Comparison of ENCODE assay signal across 33 cellular contexts in the genomic region with DNA sequence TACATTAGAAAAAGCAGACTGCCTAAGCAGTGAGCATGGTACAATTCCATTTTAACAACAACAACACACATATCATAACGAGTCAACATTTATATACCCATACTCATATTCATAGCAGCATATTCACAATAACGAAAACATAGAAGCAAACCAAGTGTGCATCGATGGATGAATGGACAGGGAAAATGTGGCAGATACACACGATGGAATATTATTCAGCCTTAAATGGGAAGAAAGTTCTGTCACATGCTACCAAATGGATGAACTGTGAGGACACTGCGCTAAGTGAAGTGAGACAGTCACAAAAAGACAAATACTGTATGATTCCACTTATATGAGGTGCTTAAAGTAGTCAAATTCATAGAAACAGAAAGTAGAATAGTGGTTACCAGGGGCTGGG.
"Had no signal": no experiment of that assay in that cellular context is flagged by ENCODE, and none has a peak within 500 bp of the region (broad histone marks: within the 10 kb centered on the region; RNA-seq: fewer than 3 reads in every experiment).

No MANE protein-coding gene starts in this region.

- H3K36me3 ChIP-seq: adrenal gland, esophagus squamous epithelium, gastroesophageal sphincter, heart right ventricle had no signal

- DNase-seq: activated CD4-positive, alpha-beta memory T cell treated with anti-CD3 and anti-CD28 coated beads, Interleukin-2, amount 10 ng/mL, durations not matched to agents 7 days and 5 days; activated CD4-positive, alpha-beta T cell treated with anti-CD3 and anti-CD28 coated beads for 1 hour; activated CD4-positive, alpha-beta T cell treated with anti-CD3 and anti-CD28 coated beads for 4 hours; activated CD4-positive, alpha-beta T cell treated with anti-CD3 and anti-CD28 coated beads, Interleukin-2, amount 10 ng/mL, durations not matched to agents 7 days and 5 days; activated CD4-positive, alpha-beta T cell treated with anti-CD3 and anti-CD28 coated beads, Interleukin-2, amount 50 U/mL, for 4 hours; activated CD8-positive, alpha-beta memory T cell treated with anti-CD3 and anti-CD28 coated beads, Interleukin-2, amount 50 U/mL, for 48 hours; activated gamma-delta T cell; activated naive CD4-positive, alpha-beta T cell; activated naive CD4-positive, alpha-beta T cell treated with anti-CD3 and anti-CD28 coated beads, Interleukin-2, amount 50 U/mL, for 16 hours; activated naive CD8-positive, alpha-beta T cell treated with anti-CD3 and anti-CD28 coated beads for 36 hours; activated naive CD8-positive, alpha-beta T cell treated with anti-CD3 and anti-CD28 coated beads, Interleukin-2, amount 50 U/mL, for 24 hours; activated T-cell treated with anti-CD3 and anti-CD28 coated beads for 4 hours; activated T-cell treated with anti-CD3 and anti-CD28 coated beads, Interleukin-2, amount 50 U/mL, for 24 hours; activated T-cell treated with anti-CD3 and anti-CD28 coated beads, Interleukin-2, amount 50 U/mL, for 72 hours; amygdala; aorta; body of pancreas; caudate nucleus; cortex of kidney; effector CD8-positive, alpha-beta T cell; esophagus squamous epithelium; foreskin melanocyte; heart right ventricle; T-helper 1 cell; T-helper 17 cell; T1000 had no signal

- H3K27ac ChIP-seq: adrenal gland, body of pancreas, epithelial cell of prostate, esophagus squamous epithelium, gastroesophageal sphincter, heart right ventricle had no signal

- ATAC-seq: activated naive CD8-positive, alpha-beta T cell treated with anti-CD3 and anti-CD28 coated beads, Interleukin-2, amount 50 U/mL, for 24 hours; activated T-cell treated with anti-CD3 and anti-CD28 coated beads, Interleukin-2, amount 50 U/mL, for 72 hours; body of pancreas; gastroesophageal sphincter; heart right ventricle; T-helper 17 cell had no signal

- FAIRE-seq: colon, endometrium, endothelial cell of umbilical vein had no signal

- H3K36me3 Mint-ChIP-seq: activated naive CD8-positive, alpha-beta T cell treated with anti-CD3 and anti-CD28 coated beads for 36 hours had no signal

- H3K4me3 ChIP-seq: adrenal gland, body of pancreas, esophagus squamous epithelium, gastroesophageal sphincter, heart right ventricle had no signal

- H3K9me3 Mint-ChIP-seq: activated CD4-positive, alpha-beta memory T cell treated with anti-CD3 and anti-CD28 coated beads, Interleukin-2, amount 10 ng/mL, durations not matched to agents 7 days and 5 days; activated CD4-positive, alpha-beta T cell treated with anti-CD3 and anti-CD28 coated beads, Interleukin-2, amount 10 ng/mL, durations not matched to agents 7 days and 5 days; activated naive CD8-positive, alpha-beta T cell treated with anti-CD3 and anti-CD28 coated beads for 36 hours; activated naive CD8-positive, alpha-beta T cell treated with anti-CD3 and anti-CD28 coated beads, Interleukin-2, amount 50 U/mL, for 24 hours; activated T-cell treated with anti-CD3 and anti-CD28 coated beads, Interleukin-2, amount 50 U/mL, for 24 hours; activated T-cell treated with anti-CD3 and anti-CD28 coated beads, Interleukin-2, amount 50 U/mL, for 72 hours; T-helper 2 cell treated with Interferon-gamma antibody and Interleukin-4, amounts not matched to agents 5 μg/mL and 100 μg/mL, for 36 hours had no signal

- H3K9me3 ChIP-seq: adrenal gland, body of pancreas, esophagus squamous epithelium, gastroesophageal sphincter, heart right ventricle had no signal

- H3K27ac Mint-ChIP-seq: activated CD4-positive, alpha-beta memory T cell treated with anti-CD3 and anti-CD28 coated beads, Interleukin-2, amount 10 ng/mL, durations not matched to agents 7 days and 5 days; activated CD4-positive, alpha-beta T cell treated with anti-CD3 and anti-CD28 coated beads, Interleukin-2, amount 10 ng/mL, durations not matched to agents 7 days and 5 days; activated naive CD8-positive, alpha-beta T cell treated with anti-CD3 and anti-CD28 coated beads for 36 hours; activated naive CD8-positive, alpha-beta T cell treated with anti-CD3 and anti-CD28 coated beads, Interleukin-2, amount 50 U/mL, for 24 hours; activated T-cell treated with anti-CD3 and anti-CD28 coated beads, Interleukin-2, amount 50 U/mL, for 24 hours; activated T-cell treated with anti-CD3 and anti-CD28 coated beads, Interleukin-2, amount 50 U/mL, for 72 hours; T-helper 17 cell; T-helper 2 cell treated with Interferon-gamma antibody and Interleukin-4, amounts not matched to agents 5 μg/mL and 100 μg/mL, for 36 hours had no signal

- H3K27me3 ChIP-seq: adrenal gland, body of pancreas, esophagus squamous epithelium, gastroesophageal sphincter had no signal

- H3K4me3 Mint-ChIP-seq: activated CD4-positive, alpha-beta memory T cell treated with anti-CD3 and anti-CD28 coated beads, Interleukin-2, amount 10 ng/mL, durations not matched to agents 7 days and 5 days; activated CD4-positive, alpha-beta T cell treated with anti-CD3 and anti-CD28 coated beads, Interleukin-2, amount 10 ng/mL, durations not matched to agents 7 days and 5 days; activated naive CD8-positive, alpha-beta T cell treated with anti-CD3 and anti-CD28 coated beads for 36 hours; activated naive CD8-positive, alpha-beta T cell treated with anti-CD3 and anti-CD28 coated beads, Interleukin-2, amount 50 U/mL, for 24 hours; activated T-cell treated with anti-CD3 and anti-CD28 coated beads, Interleukin-2, amount 50 U/mL, for 24 hours; activated T-cell treated with anti-CD3 and anti-CD28 coated beads, Interleukin-2, amount 50 U/mL, for 72 hours; T-helper 17 cell; T-helper 2 cell treated with Interferon-gamma antibody and Interleukin-4, amounts not matched to agents 5 μg/mL and 100 μg/mL, for 36 hours had no signal
